Comparison of ENCODE assay signal across 15 cellular contexts in genomic region chr13:75633285-75633684, GRCh38. TPM values are rescaled to one million over a fixed set of nuclear protein-coding genes. Genes with fewer than 3 reads are reported as not detected.
DNase-seq lines count a peak whose midpoint lies in the region; ATAC-seq and TF ChIP-seq lines count a peak whose summit lies in the region.
"Had no signal": no experiment of that assay in that cellular context is flagged by ENCODE, and none has a peak within 500 bp of the region (broad histone marks: within the 10 kb centered on the region; RNA-seq: fewer than 3 reads in every experiment).

No MANE protein-coding gene starts in this region.

- H3K4me1 Mint-ChIP-seq in CD4-positive, alpha-beta memory T cell = peaks cover 12 to 19% (median 14%) of the 10 kb centered on the region in 4 donors
- H3K4me1 Mint-ChIP-seq in natural killer cell (peaks cover 7 to 10% of the 10 kb centered on the region in 2 donors), GM23338 (peaks cover 12% of the 10 kb centered on the region)

- no peaks in the 10 kb centered on the region for H3F3A ChIP-seq in GM23338 (replicated peaks; ENCODE audit: low read depth)

- no peaks in the 10 kb centered on the region for H3K36me3 Mint-ChIP-seq in CD4-positive, alpha-beta memory T cell
- H3K36me3 Mint-ChIP-seq in natural killer cell (peaks cover 2% of the 10 kb centered on the region), GM23338 (ENCODE audit: low read depth) (0 out of 3 replicates have a peak, but pooled peaks cover 4% of the 10 kb centered on the region)

- H3K9me3 Mint-ChIP-seq in CD4-positive, alpha-beta memory T cell = no peaks in the 10 kb centered on the region
- H3K9me3 Mint-ChIP-seq in natural killer cell = no peaks in the 10 kb centered on the region
- no peaks in the 10 kb centered on the region; the same call in 1 of the 3 replicates for H3K9me3 Mint-ChIP-seq in GM23338

- DNase-seq in CD4-positive, alpha-beta memory T cell = no peak
- DNase-seq in LHCN-M2 (ENCODE audit: low read depth) = peak; percentile 91
- peak; percentile 85 for DNase-seq in brain microvascular endothelial cell
- DNase-seq in natural killer cell = no peak
- no peak for DNase-seq in GM23338 (ENCODE audit: low spot score)
- DNase-seq in globus pallidus (ENCODE audit: low spot score) = no peak
- no peak for DNase-seq in activated T-cell treated with anti-CD3 and anti-CD28 coated beads, Interleukin-2, amount 50 U/mL, for 48 hours
- DNase-seq: Calu3, heart left ventricle, NCI-H1436 had no signal

- no peaks in the 10 kb centered on the region for H3K36me3 ChIP-seq in CD4-positive, alpha-beta memory T cell (ENCODE audit: insufficient read depth, low read length)
- H3K36me3 ChIP-seq in brain microvascular endothelial cell (replicated peaks) (no peaks in the 10 kb centered on the region), GM23338 (ENCODE audit: insufficient read depth) (no peaks in the 10 kb centered on the region)
- H3K36me3 ChIP-seq: heart left ventricle, thoracic aorta had no signal

- no peaks in the 10 kb centered on the region; the same call in 1 of the 2 replicates for H3K9me2 ChIP-seq in GM23338 (ENCODE audit: insufficient read depth)

- H3K4me3 Mint-ChIP-seq in CD4-positive, alpha-beta memory T cell = peak overlapping the region in 5 of 8 donors; percentile 3 to 53 (median 20)
- peak overlapping the region; percentile 28 for H3K4me3 Mint-ChIP-seq in natural killer cell
- H3K4me3 Mint-ChIP-seq in GM23338 = no peak overlapping the region

- ATAC-seq in natural killer cell (no peak), GM23338 (no peak), HG03520 (IDR thresholded peaks at IDR 0.05; ENCODE audit: unreplicated experiment) (no peak)
- ATAC-seq: GM12878 had no signal

- no peaks in the 10 kb centered on the region for H3K9me3 ChIP-seq in CD4-positive, alpha-beta memory T cell (ENCODE audit: control insufficient read depth in 1 of 2, low read length in 2 of 2)
- H3K9me3 ChIP-seq: heart left ventricle, thoracic aorta had no signal

- intact Hi-C loops in CD4-positive, alpha-beta memory T cell (cut with micrococcal nuclease) = loop anchor here (10.0 kb wide), 1 partner anchor 1392 kb away; the partner anchor contains the start of gene FBXL3
- intact Hi-C loops in natural killer cell (cut with micrococcal nuclease) = no loop called here

- CTCF ChIA-PET in CD4-positive, alpha-beta memory T cell (lab: Charles Lee; ENCODE audit: partially characterized antibody) = interaction anchor here (1.2 to 1.7 kb wide), 2 partner anchors 63 to 262 kb away, joined by 4 to 5 read pairs; no protein-coding TSS in a partner anchor

- H3K79me2 ChIP-seq in GM23338 (replicated peaks; ENCODE audit: insufficient read depth) = no peaks in the 10 kb centered on the region

- H3K4me3 ChIP-seq in CD4-positive, alpha-beta memory T cell (ENCODE audit: low read length in 2 of 2) = no peak overlapping the region
- H3K4me3 ChIP-seq in brain microvascular endothelial cell (ENCODE audit: low read depth, low read length) (no peak overlapping the region), GM23338 (no peak overlapping the region)
- H3K4me3 ChIP-seq: GM12878, heart left ventricle, thoracic aorta had no signal

- no peak overlapping the region for H3K4me2 ChIP-seq in GM23338

- TF ChIP-seq CTCF in brain microvascular endothelial cell (IDR thresholded peaks at IDR 0.05; ENCODE audit: low read depth, low read length, missing control alignments) (no peak), natural killer cell (IDR thresholded peaks at IDR 0.05) (no peak), GM23338 (conservative IDR thresholded peaks at IDR 0.05; ENCODE audit: low read depth in 2 of 2) (no peak)

- POLR2A ChIA-PET in CD4-positive, alpha-beta memory T cell (lab: Charles Lee; ENCODE audit: partially characterized antibody) = no interaction called here

- no peaks in the 10 kb centered on the region for H4K20me1 ChIP-seq in GM23338 (replicated peaks; ENCODE audit: insufficient read depth)

- H3K27me3 ChIP-seq in CD4-positive, alpha-beta memory T cell (ENCODE audit: insufficient read depth, low read length) = no peaks in the 10 kb centered on the region
- H3K27me3 ChIP-seq in brain microvascular endothelial cell (replicated peaks) = no peaks in the 10 kb centered on the region
- peaks cover 27% of the 10 kb centered on the region for H3K27me3 ChIP-seq in GM23338 (ENCODE audit: insufficient read depth)

- peaks cover 0 to 4% of the 10 kb centered on the region in 2 donors for H3K27me3 Mint-ChIP-seq in CD4-positive, alpha-beta memory T cell
- peaks cover 7 to 11% of the 10 kb centered on the region in 2 donors for H3K27me3 Mint-ChIP-seq in natural killer cell (ENCODE audit: low read depth in 2 of 2)
- H3K27me3 Mint-ChIP-seq in GM23338 (ENCODE audit: insufficient read depth, low read depth, poor library complexity) = peaks cover 22% of the 10 kb centered on the region

- no peak overlapping the region for H2AFZ ChIP-seq in GM23338

- in situ Hi-C loops in brain microvascular endothelial cell (cut with HindIII; ENCODE audit: low pct_ligation_motif_present, low sequenced_read_pairs) = no loop called here

- no peak overlapping the region for H3K27ac ChIP-seq in CD4-positive, alpha-beta memory T cell (ENCODE audit: low read depth, low read length)
- H3K27ac ChIP-seq in brain microvascular endothelial cell = peak overlapping the region; percentile 42
- H3K27ac ChIP-seq in GM23338 (ENCODE audit: low read depth) = no peak overlapping the region
- H3K27ac ChIP-seq: HL-60, VCaP had no signal

- peaks cover 6% of the 10 kb centered on the region for H3K4me1 ChIP-seq in CD4-positive, alpha-beta memory T cell (ENCODE audit: insufficient read depth, low read length)
- H3K4me1 ChIP-seq in GM23338 (ENCODE audit: insufficient read depth) = peaks cover 8% of the 10 kb centered on the region; the same call in 1 of the 2 replicates

- H3K27ac Mint-ChIP-seq in CD4-positive, alpha-beta memory T cell = peak overlapping the region in 6 of 7 donors; percentile 5 to 54 (median 30)
- H3K27ac Mint-ChIP-seq in natural killer cell (peak overlapping the region in 1 of 2 donors; percentile 24), GM23338 (no peak overlapping the region)

TF ChIP-seq in GM23338, 12 proteins besides CTCF, POLR2A, EP300 and RAD21 (continues in another document):
- TF ChIP-seq ETS1 (IDR thresholded peaks at IDR 0.05) (no peak), NANOG (IDR thresholded peaks at IDR 0.05; ENCODE audit: borderline replicate concordance) (no peak), CREB1 (CRISPR knock-in tag; IDR thresholded peaks at IDR 0.05; ENCODE audit: low read depth) (no peak), POLR2AphosphoS5 (IDR thresholded peaks at IDR 0.05; ENCODE audit: low read depth) (no peak), ZNF331 (CRISPR knock-in tag; IDR thresholded peaks at IDR 0.05; ENCODE audit: low read depth) (no peak), REST (IDR thresholded peaks at IDR 0.05; ENCODE audit: unreplicated experiment) (no peak), JUNB (IDR thresholded peaks at IDR 0.05; ENCODE audit: unreplicated experiment) (no peak), STAT1 (IDR thresholded peaks at IDR 0.05; ENCODE audit: unreplicated experiment) (no peak)

RNA-seq across cellular contexts. Expression of gene LMO7, which starts 2.8 kb away (rescaled TPM):
- total RNA-seq in CD4-positive, alpha-beta memory T cell = 10 to 100 TPM; 25.7 to 29.4 TPM
- polyA plus RNA-seq in CD4-positive, alpha-beta memory T cell = 10 to 100 TPM in 1 of 2 donors, 1 to 10 TPM in 1; 5.4 to 14.3 TPM
- 298 and 395 TPM in 2 replicates for total RNA-seq in LHCN-M2 (2014; rRNA removed)
- 412 TPM for polyA plus RNA-seq in LHCN-M2 (2012)
- 10 to 100 TPM in 1 of 3 donors, 1 to 10 TPM in 2; 5.5 to 10.4 (median 7.9) TPM for total RNA-seq in natural killer cell
- 16.4 and 22.3 TPM in 2 replicates for total RNA-seq in GM23338 (2014; rRNA removed; shearing (Covaris generic))
- polyA plus RNA-seq in GM23338 (2016; fragmentation: Nextera tagmentation; extraction: Ambion mirVana) = 20.2 and 26.9 TPM in 2 replicates

Comparison
In these comparisons a context has a peak if more than half of its experiments do, and no peak if none do; other contexts are left out.
1. DNase-seq: peak in LHCN-M2 (single experiment) and brain microvascular endothelial cell (single experiment); none in CD4-positive, alpha-beta memory T cell (0 of 5), natural killer cell (single experiment), GM23338 (single experiment), globus pallidus (single experiment) and activated T-cell treated with anti-CD3 and anti-CD28 coated beads, Interleukin-2, amount 50 U/mL, for 48 hours (0 of 2).